ENCODE assay signal across 18 cellular contexts in the genomic region with DNA sequence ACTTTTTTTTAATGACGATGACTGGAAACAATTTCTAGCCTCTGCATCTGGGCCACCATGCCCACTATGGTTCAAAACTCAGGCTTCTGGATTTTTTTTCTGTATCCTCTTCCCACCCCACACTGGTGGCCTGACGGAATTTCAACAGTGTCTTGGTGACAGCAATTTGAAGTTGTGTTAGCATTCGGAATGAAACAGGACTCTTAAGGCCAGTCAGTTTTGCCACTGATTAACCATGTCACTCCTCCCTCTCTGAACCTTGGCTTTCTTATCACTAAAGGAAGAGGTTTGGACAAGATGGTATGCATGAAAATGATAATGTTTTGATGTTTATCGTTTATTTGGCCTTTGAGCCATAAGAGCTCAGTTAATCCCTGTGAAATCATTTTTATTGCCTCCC.
"Had no signal": no experiment of that assay in that cellular context is flagged by ENCODE, and none has a peak within 500 bp of the region (broad histone marks: within the 10 kb centered on the region; RNA-seq: fewer than 3 reads in every experiment).

No MANE protein-coding gene starts in this region.

- H3K4me1 ChIP-seq: neural progenitor cell had no signal

- H3K4me3 ChIP-seq: coronary artery, esophagus squamous epithelium, lower lobe of right lung, neural progenitor cell, ovary, upper lobe of left lung had no signal

- H3K27ac ChIP-seq: coronary artery, esophagus squamous epithelium, lower lobe of right lung, neural progenitor cell, ovary, upper lobe of left lung had no signal

- H3K9ac ChIP-seq: neural progenitor cell had no signal

- H3K27me3 ChIP-seq: esophagus squamous epithelium, neural progenitor cell, ovary, upper lobe of left lung had no signal

- H3K36me3 ChIP-seq: neural progenitor cell, ovary had no signal

- ATAC-seq: activated T-cell treated with anti-CD3 and anti-CD28 coated beads, Interleukin-2, amount 50 U/mL, for 72 hours; lower lobe of right lung; SK-N-SH treated with all-trans-retinoic acid at 6 μM for 48 hours; stimulated activated naive B cell treated with anti-CD40 and anti-IgM and Interleukin-4, amounts not matched to agents 10 μg/mL and 1 μg/mL and 100 μg/mL, for 72 hours; WTC11 had no signal

- DNase-seq: activated CD4-positive, alpha-beta memory T cell treated with anti-CD3 and anti-CD28 coated beads, Interleukin-2, amount 10 ng/mL, durations not matched to agents 7 days and 5 days; activated CD4-positive, alpha-beta T cell treated with anti-CD3 and anti-CD28 coated beads for 4 hours; activated CD8-positive, alpha-beta memory T cell treated with anti-CD3 and anti-CD28 coated beads, Interleukin-2, amount 50 U/mL, for 4 hours; activated gamma-delta T cell treated with Interleukin-2 at 50 U/mL for 16 hours; activated naive CD8-positive, alpha-beta T cell treated with anti-CD3 and anti-CD28 coated beads, Interleukin-2, amount 10 ng/mL, durations not matched to agents 7 days and 5 days; activated T-cell treated with anti-CD3 and anti-CD28 coated beads, Interleukin-2, amount 50 U/mL, for 72 hours; central memory CD4-positive, alpha-beta T cell; esophagus squamous epithelium; lower lobe of right lung; ovary; stimulated activated CD4-positive, alpha-beta T cell treated with anti-CD3 and anti-CD28 coated beads, Interleukin-4, amount 100 ng/mL, for 1 hour; stimulated activated naive B cell treated with anti-CD40 and anti-IgM and Interleukin-4, amounts not matched to agents 10 μg/mL and 1 μg/mL and 100 μg/mL, for 72 hours; substantia nigra; upper lobe of left lung had no signal

- H3K4me2 ChIP-seq: neural progenitor cell had no signal

- H3K9me3 ChIP-seq: esophagus squamous epithelium, lower lobe of right lung, ovary, upper lobe of left lung had no signal

- H2AFZ ChIP-seq: neural progenitor cell had no signal
